Comparison of ENCODE assay signal across 22 cellular contexts in genomic region chr10:47147186-47147585, GRCh38.
"Had no signal": no experiment of that assay in that cellular context is flagged by ENCODE, and none has a peak within 500 bp of the region (broad histone marks: within the 10 kb centered on the region; RNA-seq: fewer than 3 reads in every experiment).

No MANE protein-coding gene starts in this region.

- H3K4me3 Mint-ChIP-seq: activated CD4-positive, alpha-beta T cell treated with anti-CD3 and anti-CD28 coated beads, Interleukin-2, amount 10 ng/mL, durations not matched to agents 7 days and 5 days; activated CD8-positive, alpha-beta T cell treated with anti-CD3 and anti-CD28 coated beads for 36 hours; activated naive CD8-positive, alpha-beta T cell; activated T-cell treated with anti-CD3 and anti-CD28 coated beads, Interleukin-2, amount 50 U/mL, for 4 hours; activated T-helper 17 cell treated with anti-CD3 and anti-CD28 coated beads, Interleukin-2, amount 50 U/mL, for 72 hours; WTC11 had no signal

- ATAC-seq: activated CD8-positive, alpha-beta T cell treated with anti-CD3 and anti-CD28 coated beads for 36 hours; activated T-cell treated with anti-CD3 and anti-CD28 coated beads, Interleukin-2, amount 50 U/mL, for 4 hours; activated T-helper 17 cell treated with anti-CD3 and anti-CD28 coated beads, Interleukin-2, amount 50 U/mL, for 72 hours; body of pancreas; WTC11 had no signal

- H3K9me3 Mint-ChIP-seq: activated CD4-positive, alpha-beta T cell treated with anti-CD3 and anti-CD28 coated beads, Interleukin-2, amount 10 ng/mL, durations not matched to agents 7 days and 5 days; activated CD8-positive, alpha-beta T cell treated with anti-CD3 and anti-CD28 coated beads for 36 hours; activated T-cell treated with anti-CD3 and anti-CD28 coated beads, Interleukin-2, amount 50 U/mL, for 4 hours had no signal

- H3K4me1 Mint-ChIP-seq: activated CD4-positive, alpha-beta T cell treated with anti-CD3 and anti-CD28 coated beads, Interleukin-2, amount 10 ng/mL, durations not matched to agents 7 days and 5 days; activated T-helper 17 cell treated with anti-CD3 and anti-CD28 coated beads, Interleukin-2, amount 50 U/mL, for 72 hours had no signal

- H3K27me3 Mint-ChIP-seq: activated CD8-positive, alpha-beta T cell treated with anti-CD3 and anti-CD28 coated beads for 36 hours; activated naive CD8-positive, alpha-beta T cell; activated T-helper 17 cell treated with anti-CD3 and anti-CD28 coated beads, Interleukin-2, amount 50 U/mL, for 72 hours had no signal

- H3K4me1 ChIP-seq: body of pancreas had no signal

- H3K9me3 ChIP-seq: body of pancreas had no signal

- H3K27ac Mint-ChIP-seq: activated CD4-positive, alpha-beta T cell treated with anti-CD3 and anti-CD28 coated beads, Interleukin-2, amount 10 ng/mL, durations not matched to agents 7 days and 5 days; activated CD8-positive, alpha-beta T cell treated with anti-CD3 and anti-CD28 coated beads for 36 hours; activated naive CD8-positive, alpha-beta T cell; activated T-helper 17 cell treated with anti-CD3 and anti-CD28 coated beads, Interleukin-2, amount 50 U/mL, for 72 hours; WTC11 had no signal

- H3K4me3 ChIP-seq: body of pancreas had no signal

- H3K27ac ChIP-seq: body of pancreas, VCaP had no signal

- H3K36me3 Mint-ChIP-seq: activated naive CD8-positive, alpha-beta T cell; WTC11 had no signal

- DNase-seq: activated CD4-positive, alpha-beta T cell treated with anti-CD3 and anti-CD28 coated beads for 1 hour; activated CD4-positive, alpha-beta T cell treated with anti-CD3 and anti-CD28 coated beads for 4 hours; activated CD4-positive, alpha-beta T cell treated with anti-CD3 and anti-CD28 coated beads, Interleukin-2, amount 10 ng/mL, durations not matched to agents 7 days and 5 days; activated CD4-positive, alpha-beta T cell treated with anti-CD3 and anti-CD28 coated beads, Interleukin-2, amount 50 U/mL, for 48 hours; activated CD8-positive, alpha-beta memory T cell treated with anti-CD3 and anti-CD28 coated beads for 24 hours; activated CD8-positive, alpha-beta T cell treated with anti-CD3 and anti-CD28 coated beads for 36 hours; activated effector memory CD4-positive, alpha-beta T cell treated with Interleukin-2 at 50 U/mL for 16 hours; activated gamma-delta T cell treated with Interleukin-2 at 50 U/mL for 16 hours; activated naive CD4-positive, alpha-beta T cell treated with anti-CD3 and anti-CD28 coated beads, Interleukin-2, amount 50 U/mL, for 16 hours; activated naive CD4-positive, alpha-beta T cell treated with Interleukin-2 at 50 U/mL for 16 hours; activated T-cell treated with anti-CD3 and anti-CD28 coated beads, Interleukin-2, amount 50 U/mL, for 4 hours; amygdala; aorta; body of pancreas; caudate nucleus; dermis blood vessel endothelial cell; effector CD8-positive, alpha-beta T cell; T-helper 2 cell had no signal
